1 cellular context compared by ENCODE assay signal in genomic region chr19:38831142-38831605, GRCh38.
TF ChIP-seq lines count a peak whose summit lies in the region.

No MANE protein-coding gene starts in this region.

TF ChIP-seq in HEK293, 187 proteins besides CTCF, POLR2A, EP300 and RAD21 (continued from another document and continues in another):
- TF ChIP-seq, protein P1, sequence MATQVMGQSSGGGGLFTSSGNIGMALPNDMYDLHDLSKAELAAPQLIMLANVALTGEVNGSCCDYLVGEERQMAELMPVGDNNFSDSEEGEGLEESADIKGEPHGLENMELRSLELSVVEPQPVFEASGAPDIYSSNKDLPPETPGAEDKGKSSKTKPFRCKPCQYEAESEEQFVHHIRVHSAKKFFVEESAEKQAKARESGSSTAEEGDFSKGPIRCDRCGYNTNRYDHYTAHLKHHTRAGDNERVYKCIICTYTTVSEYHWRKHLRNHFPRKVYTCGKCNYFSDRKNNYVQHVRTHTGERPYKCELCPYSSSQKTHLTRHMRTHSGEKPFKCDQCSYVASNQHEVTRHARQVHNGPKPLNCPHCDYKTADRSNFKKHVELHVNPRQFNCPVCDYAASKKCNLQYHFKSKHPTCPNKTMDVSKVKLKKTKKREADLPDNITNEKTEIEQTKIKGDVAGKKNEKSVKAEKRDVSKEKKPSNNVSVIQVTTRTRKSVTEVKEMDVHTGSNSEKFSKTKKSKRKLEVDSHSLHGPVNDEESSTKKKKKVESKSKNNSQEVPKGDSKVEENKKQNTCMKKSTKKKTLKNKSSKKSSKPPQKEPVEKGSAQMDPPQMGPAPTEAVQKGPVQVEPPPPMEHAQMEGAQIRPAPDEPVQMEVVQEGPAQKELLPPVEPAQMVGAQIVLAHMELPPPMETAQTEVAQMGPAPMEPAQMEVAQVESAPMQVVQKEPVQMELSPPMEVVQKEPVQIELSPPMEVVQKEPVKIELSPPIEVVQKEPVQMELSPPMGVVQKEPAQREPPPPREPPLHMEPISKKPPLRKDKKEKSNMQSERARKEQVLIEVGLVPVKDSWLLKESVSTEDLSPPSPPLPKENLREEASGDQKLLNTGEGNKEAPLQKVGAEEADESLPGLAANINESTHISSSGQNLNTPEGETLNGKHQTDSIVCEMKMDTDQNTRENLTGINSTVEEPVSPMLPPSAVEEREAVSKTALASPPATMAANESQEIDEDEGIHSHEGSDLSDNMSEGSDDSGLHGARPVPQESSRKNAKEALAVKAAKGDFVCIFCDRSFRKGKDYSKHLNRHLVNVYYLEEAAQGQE (tag by site-specific recombination; IDR thresholded peaks at IDR 0.05), result no peak
- TF ChIP-seq, protein P2, sequence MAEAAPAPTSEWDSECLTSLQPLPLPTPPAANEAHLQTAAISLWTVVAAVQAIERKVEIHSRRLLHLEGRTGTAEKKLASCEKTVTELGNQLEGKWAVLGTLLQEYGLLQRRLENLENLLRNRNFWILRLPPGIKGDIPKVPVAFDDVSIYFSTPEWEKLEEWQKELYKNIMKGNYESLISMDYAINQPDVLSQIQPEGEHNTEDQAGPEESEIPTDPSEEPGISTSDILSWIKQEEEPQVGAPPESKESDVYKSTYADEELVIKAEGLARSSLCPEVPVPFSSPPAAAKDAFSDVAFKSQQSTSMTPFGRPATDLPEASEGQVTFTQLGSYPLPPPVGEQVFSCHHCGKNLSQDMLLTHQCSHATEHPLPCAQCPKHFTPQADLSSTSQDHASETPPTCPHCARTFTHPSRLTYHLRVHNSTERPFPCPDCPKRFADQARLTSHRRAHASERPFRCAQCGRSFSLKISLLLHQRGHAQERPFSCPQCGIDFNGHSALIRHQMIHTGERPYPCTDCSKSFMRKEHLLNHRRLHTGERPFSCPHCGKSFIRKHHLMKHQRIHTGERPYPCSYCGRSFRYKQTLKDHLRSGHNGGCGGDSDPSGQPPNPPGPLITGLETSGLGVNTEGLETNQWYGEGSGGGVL (tag by site-specific recombination; IDR thresholded peaks at IDR 0.05), result no peak
- TF ChIP-seq ZNF768 (tag by site-specific recombination; IDR thresholded peaks at IDR 0.05) (no peak), PRDM1 (tag by site-specific recombination; IDR thresholded peaks at IDR 0.05) (no peak), FEZF1 (tag by site-specific recombination; IDR thresholded peaks at IDR 0.05) (no peak), ZNF596 (tag by site-specific recombination; IDR thresholded peaks at IDR 0.05) (no peak), ZSCAN16 (tag by site-specific recombination; IDR thresholded peaks at IDR 0.05) (peak; percentile 12; the same call in 1 of the 2 replicates), ZNF324 (tag by site-specific recombination; IDR thresholded peaks at IDR 0.05) (no peak), MEIS1 (CRISPR knock-in tag; IDR thresholded peaks at IDR 0.05; ENCODE audit: borderline replicate concordance) (no peak), MZF1 (tag by site-specific recombination; IDR thresholded peaks at IDR 0.05; ENCODE audit: borderline replicate concordance) (no peak; the same call in 1 of the 2 replicates), ZNF792 (tag by site-specific recombination; IDR thresholded peaks at IDR 0.05) (0 out of 2 replicates have a peak, but pooled peaks have one; percentile 75), HOXA7 (CRISPR knock-in tag; IDR thresholded peaks at IDR 0.05; ENCODE audit: borderline replicate concordance) (no peak), SETDB1 (IDR thresholded peaks at IDR 0.05; ENCODE audit: insufficient read length, low read length) (no peak), PRDM2 (tag by site-specific recombination; IDR thresholded peaks at IDR 0.05; ENCODE audit: borderline replicate concordance) (no peak), ZNF549 (tag by site-specific recombination; IDR thresholded peaks at IDR 0.05) (no peak), ZNF112 (tag by site-specific recombination; IDR thresholded peaks at IDR 0.05) (no peak), ZNF37A (tag by site-specific recombination; IDR thresholded peaks at IDR 0.05) (no peak), REPIN1 (tag by site-specific recombination; IDR thresholded peaks at IDR 0.05; ENCODE audit: low read depth) (peak; percentile 66; the same call in 1 of the 2 replicates), GLIS1 (tag by site-specific recombination; IDR thresholded peaks at IDR 0.05) (no peak), KLF16 (tag by site-specific recombination; IDR thresholded peaks at IDR 0.05) (no peak), OSR2 (tag by site-specific recombination; IDR thresholded peaks at IDR 0.05) (no peak), ZBTB7A (tag by site-specific recombination; IDR thresholded peaks at IDR 0.05; ENCODE audit: low read depth) (no peak), ZNF202 (tag by site-specific recombination; IDR thresholded peaks at IDR 0.05; ENCODE audit: borderline replicate concordance) (no peak), ZNF48 (tag by site-specific recombination; IDR thresholded peaks at IDR 0.05) (no peak), ZNF266 (tag by site-specific recombination; IDR thresholded peaks at IDR 0.05; ENCODE audit: low read depth) (no peak), ZNF174 (tag by site-specific recombination; IDR thresholded peaks at IDR 0.05) (no peak), ZNF423 (tag by site-specific recombination; IDR thresholded peaks at IDR 0.05) (no peak), ZNF558 (tag by site-specific recombination; IDR thresholded peaks at IDR 0.05) (no peak), ZNF510 (tag by site-specific recombination; IDR thresholded peaks at IDR 0.05; ENCODE audit: insufficient replicate concordance) (no peak), ZNF837 (tag by site-specific recombination; IDR thresholded peaks at IDR 0.05) (no peak), ZNF747 (tag by site-specific recombination; IDR thresholded peaks at IDR 0.05) (no peak)
- TF ChIP-seq, protein P3, sequence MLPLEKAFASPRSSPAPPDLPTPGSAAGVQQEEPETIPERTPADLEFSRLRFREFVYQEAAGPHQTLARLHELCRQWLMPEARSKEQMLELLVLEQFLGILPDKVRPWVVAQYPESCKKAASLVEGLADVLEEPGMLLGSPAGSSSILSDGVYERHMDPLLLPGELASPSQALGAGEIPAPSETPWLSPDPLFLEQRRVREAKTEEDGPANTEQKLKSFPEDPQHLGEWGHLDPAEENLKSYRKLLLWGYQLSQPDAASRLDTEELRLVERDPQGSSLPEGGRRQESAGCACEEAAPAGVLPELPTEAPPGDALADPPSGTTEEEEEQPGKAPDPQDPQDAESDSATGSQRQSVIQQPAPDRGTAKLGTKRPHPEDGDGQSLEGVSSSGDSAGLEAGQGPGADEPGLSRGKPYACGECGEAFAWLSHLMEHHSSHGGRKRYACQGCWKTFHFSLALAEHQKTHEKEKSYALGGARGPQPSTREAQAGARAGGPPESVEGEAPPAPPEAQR (tag by site-specific recombination; IDR thresholded peaks at IDR 0.05), result no peak
- TF ChIP-seq, protein P4, sequence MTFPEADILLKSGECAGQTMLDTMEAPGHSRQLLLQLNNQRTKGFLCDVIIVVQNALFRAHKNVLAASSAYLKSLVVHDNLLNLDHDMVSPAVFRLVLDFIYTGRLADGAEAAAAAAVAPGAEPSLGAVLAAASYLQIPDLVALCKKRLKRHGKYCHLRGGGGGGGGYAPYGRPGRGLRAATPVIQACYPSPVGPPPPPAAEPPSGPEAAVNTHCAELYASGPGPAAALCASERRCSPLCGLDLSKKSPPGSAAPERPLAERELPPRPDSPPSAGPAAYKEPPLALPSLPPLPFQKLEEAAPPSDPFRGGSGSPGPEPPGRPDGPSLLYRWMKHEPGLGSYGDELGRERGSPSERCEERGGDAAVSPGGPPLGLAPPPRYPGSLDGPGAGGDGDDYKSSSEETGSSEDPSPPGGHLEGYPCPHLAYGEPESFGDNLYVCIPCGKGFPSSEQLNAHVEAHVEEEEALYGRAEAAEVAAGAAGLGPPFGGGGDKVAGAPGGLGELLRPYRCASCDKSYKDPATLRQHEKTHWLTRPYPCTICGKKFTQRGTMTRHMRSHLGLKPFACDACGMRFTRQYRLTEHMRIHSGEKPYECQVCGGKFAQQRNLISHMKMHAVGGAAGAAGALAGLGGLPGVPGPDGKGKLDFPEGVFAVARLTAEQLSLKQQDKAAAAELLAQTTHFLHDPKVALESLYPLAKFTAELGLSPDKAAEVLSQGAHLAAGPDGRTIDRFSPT (tag by site-specific recombination; IDR thresholded peaks at IDR 0.05), result no peak
- TF ChIP-seq, protein P5, sequence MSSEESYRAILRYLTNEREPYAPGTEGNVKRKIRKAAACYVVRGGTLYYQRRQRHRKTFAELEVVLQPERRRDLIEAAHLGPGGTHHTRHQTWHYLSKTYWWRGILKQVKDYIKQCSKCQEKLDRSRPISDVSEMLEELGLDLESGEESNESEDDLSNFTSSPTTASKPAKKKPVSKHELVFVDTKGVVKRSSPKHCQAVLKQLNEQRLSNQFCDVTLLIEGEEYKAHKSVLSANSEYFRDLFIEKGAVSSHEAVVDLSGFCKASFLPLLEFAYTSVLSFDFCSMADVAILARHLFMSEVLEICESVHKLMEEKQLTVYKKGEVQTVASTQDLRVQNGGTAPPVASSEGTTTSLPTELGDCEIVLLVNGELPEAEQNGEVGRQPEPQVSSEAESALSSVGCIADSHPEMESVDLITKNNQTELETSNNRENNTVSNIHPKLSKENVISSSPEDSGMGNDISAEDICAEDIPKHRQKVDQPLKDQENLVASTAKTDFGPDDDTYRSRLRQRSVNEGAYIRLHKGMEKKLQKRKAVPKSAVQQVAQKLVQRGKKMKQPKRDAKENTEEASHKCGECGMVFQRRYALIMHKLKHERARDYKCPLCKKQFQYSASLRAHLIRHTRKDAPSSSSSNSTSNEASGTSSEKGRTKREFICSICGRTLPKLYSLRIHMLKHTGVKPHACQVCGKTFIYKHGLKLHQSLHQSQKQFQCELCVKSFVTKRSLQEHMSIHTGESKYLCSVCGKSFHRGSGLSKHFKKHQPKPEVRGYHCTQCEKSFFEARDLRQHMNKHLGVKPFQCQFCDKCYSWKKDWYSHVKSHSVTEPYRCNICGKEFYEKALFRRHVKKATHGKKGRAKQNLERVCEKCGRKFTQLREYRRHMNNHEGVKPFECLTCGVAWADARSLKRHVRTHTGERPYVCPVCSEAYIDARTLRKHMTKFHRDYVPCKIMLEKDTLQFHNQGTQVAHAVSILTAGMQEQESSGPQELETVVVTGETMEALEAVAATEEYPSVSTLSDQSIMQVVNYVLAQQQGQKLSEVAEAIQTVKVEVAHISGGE (tag by site-specific recombination; conservative IDR thresholded peaks at IDR 0.05; ENCODE audit: low read depth), result no peak
- TF ChIP-seq, protein P6, sequence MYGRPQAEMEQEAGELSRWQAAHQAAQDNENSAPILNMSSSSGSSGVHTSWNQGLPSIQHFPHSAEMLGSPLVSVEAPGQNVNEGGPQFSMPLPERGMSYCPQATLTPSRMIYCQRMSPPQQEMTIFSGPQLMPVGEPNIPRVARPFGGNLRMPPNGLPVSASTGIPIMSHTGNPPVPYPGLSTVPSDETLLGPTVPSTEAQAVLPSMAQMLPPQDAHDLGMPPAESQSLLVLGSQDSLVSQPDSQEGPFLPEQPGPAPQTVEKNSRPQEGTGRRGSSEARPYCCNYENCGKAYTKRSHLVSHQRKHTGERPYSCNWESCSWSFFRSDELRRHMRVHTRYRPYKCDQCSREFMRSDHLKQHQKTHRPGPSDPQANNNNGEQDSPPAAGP (tag by site-specific recombination; IDR thresholded peaks at IDR 0.05), result 0 out of 2 replicates have a peak, but pooled peaks have one; percentile 43
- TF ChIP-seq, protein P7, sequence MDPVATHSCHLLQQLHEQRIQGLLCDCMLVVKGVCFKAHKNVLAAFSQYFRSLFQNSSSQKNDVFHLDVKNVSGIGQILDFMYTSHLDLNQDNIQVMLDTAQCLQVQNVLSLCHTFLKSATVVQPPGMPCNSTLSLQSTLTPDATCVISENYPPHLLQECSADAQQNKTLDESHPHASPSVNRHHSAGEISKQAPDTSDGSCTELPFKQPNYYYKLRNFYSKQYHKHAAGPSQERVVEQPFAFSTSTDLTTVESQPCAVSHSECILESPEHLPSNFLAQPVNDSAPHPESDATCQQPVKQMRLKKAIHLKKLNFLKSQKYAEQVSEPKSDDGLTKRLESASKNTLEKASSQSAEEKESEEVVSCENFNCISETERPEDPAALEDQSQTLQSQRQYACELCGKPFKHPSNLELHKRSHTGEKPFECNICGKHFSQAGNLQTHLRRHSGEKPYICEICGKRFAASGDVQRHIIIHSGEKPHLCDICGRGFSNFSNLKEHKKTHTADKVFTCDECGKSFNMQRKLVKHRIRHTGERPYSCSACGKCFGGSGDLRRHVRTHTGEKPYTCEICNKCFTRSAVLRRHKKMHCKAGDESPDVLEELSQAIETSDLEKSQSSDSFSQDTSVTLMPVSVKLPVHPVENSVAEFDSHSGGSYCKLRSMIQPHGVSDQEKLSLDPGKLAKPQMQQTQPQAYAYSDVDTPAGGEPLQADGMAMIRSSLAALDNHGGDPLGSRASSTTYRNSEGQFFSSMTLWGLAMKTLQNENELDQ (tag by site-specific recombination; IDR thresholded peaks at IDR 0.05; ENCODE audit: low read depth), result no peak
